ENCODE assay signal across 17 cellular contexts in genomic region chr11:44839458-44840084, GRCh38.
DNase-seq lines count a peak whose midpoint lies in the region; ATAC-seq and TF ChIP-seq lines count a peak whose summit lies in the region.
"Had no signal": no experiment of that assay in that cellular context is flagged by ENCODE, and none has a peak within 500 bp of the region (broad histone marks: within the 10 kb centered on the region; RNA-seq: fewer than 3 reads in every experiment).

No MANE protein-coding gene starts in this region.

- peaks cover 46% of the 10 kb centered on the region for H3K36me3 Mint-ChIP-seq in nephron progenitor cell (ENCODE audit: low read depth)

- H3K9me3 ChIP-seq in IMR-90 (ENCODE audit: control insufficient read depth, insufficient read depth, low read length), result no peaks in the 10 kb centered on the region
- H3K9me3 ChIP-seq in neuronal stem cell (replicated peaks in 1 of 2; ENCODE audit: control insufficient read depth in 2 of 2, insufficient read depth in 1 of 2, low read depth in 1 of 2, low read length in 2 of 2), result peaks cover 10 to 11% of the 10 kb centered on the region in 2 donors
- no peaks in the 10 kb centered on the region for H3K9me3 ChIP-seq in colonic mucosa
- peaks cover 0 to 6% of the 10 kb centered on the region in 2 donors for H3K9me3 ChIP-seq in breast epithelium
- H3K9me3 ChIP-seq: Caco-2 had no signal

- H2BK15ac ChIP-seq in IMR-90 (ENCODE audit: low read depth, low read length) (peak overlapping the region; percentile 66; the same call in 2 of the 3 replicates), neuronal stem cell (ENCODE audit: low read length) (no peak overlapping the region)

- H3K27ac Mint-ChIP-seq in nephron progenitor cell, result no peak overlapping the region
- H3K27ac Mint-ChIP-seq: CD4-positive, CD25-positive, alpha-beta regulatory T cell had no signal

- no peak overlapping the region for H2BK12ac ChIP-seq in neuronal stem cell (ENCODE audit: low read length)

- peaks cover 3% of the 10 kb centered on the region for H3K27me3 Mint-ChIP-seq in nephron progenitor cell (ENCODE audit: low read depth, poor library complexity)

- H3K14ac ChIP-seq in IMR-90 (replicated peaks; ENCODE audit: low read depth, low read length) (no peak overlapping the region), neuronal stem cell (ENCODE audit: low read length) (no peak overlapping the region)

- peaks cover 7% of the 10 kb centered on the region for H3K9me1 ChIP-seq in IMR-90 (ENCODE audit: insufficient read depth, low read length)

- H3K27ac ChIP-seq in IMR-90 (ENCODE audit: insufficient read depth, low read length) (no peak overlapping the region), neuronal stem cell (replicated peaks; ENCODE audit: low read length) (no peak overlapping the region), colonic mucosa (no peak overlapping the region), breast epithelium (no peak overlapping the region)

- H3K9me3 Mint-ChIP-seq in nephron progenitor cell, result peaks cover 58% of the 10 kb centered on the region

- H4K8ac ChIP-seq in IMR-90 (ENCODE audit: low read depth in 2 of 2, low read length in 2 of 2) (peak overlapping the region in 1 of 2 experiments; percentile 19; a peak in 2 of 4 replicates), neuronal stem cell (ENCODE audit: low read depth, low read length) (no peak overlapping the region)

- H3K4me1 Mint-ChIP-seq in nephron progenitor cell, result peaks cover 33% of the 10 kb centered on the region

- peak overlapping the region; percentile 99 for H2BK120ac ChIP-seq in IMR-90 (ENCODE audit: low read depth, low read length)
- peak overlapping the region; percentile 19 for H2BK120ac ChIP-seq in neuronal stem cell (ENCODE audit: low read depth, low read length)

- BruUV-seq in IMR-90 (replicated peaks; lab: Mats Ljungman, UMichigan), result no TSS peak

- WGBS in IMR-90 (ENCODE audit: extremely low coverage in 2 of 2, insufficient read length in 1 of 2), 2 experiments, result 95% methylated on average over 3 of the region's 6 CpGs; no CpG with 5 or more reads in 1 of the 2 experiments
- no CpG with 5 or more reads among the region's 6 CpGs for WGBS in neuronal stem cell (ENCODE audit: extremely low coverage in 2 of 2, insufficient read length in 2 of 2, insufficient replicate concordance in 1 of 2), 2 donors

- CTCF ChIA-PET in IMR-90 (lab: Yijun Ruan, JAX), result no interaction called here

- H3K27me3 ChIP-seq in IMR-90 (ENCODE audit: control insufficient read depth, insufficient read depth, low read length) (no peaks in the 10 kb centered on the region), neuronal stem cell (ENCODE audit: control insufficient read depth in 3 of 3, insufficient read depth in 3 of 3, low read depth in 1 of 3, low read length in 3 of 3) (no peaks in the 10 kb centered on the region), colonic mucosa (no peaks in the 10 kb centered on the region), breast epithelium (no peaks in the 10 kb centered on the region)

- H3K9ac ChIP-seq in IMR-90 (ENCODE audit: low read depth, low read length), result no peak overlapping the region
- H3K9ac ChIP-seq in neuronal stem cell (ENCODE audit: low read depth, low read length, poor library complexity), result no peak overlapping the region
- no peak overlapping the region for H3K9ac ChIP-seq in colonic mucosa (ENCODE audit: low read depth in 2 of 2, low read length in 2 of 2)

- H3K18ac ChIP-seq in IMR-90 (ENCODE audit: low read depth, low read length), result peak overlapping the region; percentile 60
- H3K18ac ChIP-seq in neuronal stem cell (ENCODE audit: low read length), result peak overlapping the region; percentile 83

- H3K4ac ChIP-seq in IMR-90 (ENCODE audit: low read depth, low read length), result peak overlapping the region; percentile 33; the same call in 1 of the 2 replicates
- no peak overlapping the region for H3K4ac ChIP-seq in neuronal stem cell (ENCODE audit: low read length)

- in situ Hi-C loops in IMR-90 (cut with MboI; ENCODE audit: low sequenced_read_pairs), result no loop called here

- TF ChIP-seq RAD21 in IMR-90 (IDR thresholded peaks at IDR 0.05; ENCODE audit: low read length), result no peak

- H4K5ac ChIP-seq in IMR-90 (ENCODE audit: low read depth, low read length), result peak overlapping the region; percentile 18; the same call in 1 of the 2 replicates

- peak overlapping the region; percentile 85 for H4K91ac ChIP-seq in IMR-90 (ENCODE audit: insufficient read depth, low read depth, low read length)
- H4K91ac ChIP-seq in neuronal stem cell (ENCODE audit: low read depth, low read length, poor library complexity), result no peak overlapping the region

- dilution Hi-C loops in IMR-90 (cut with HindIII; ENCODE audit: low sequenced_read_pairs, unreplicated experiment), result no loop called here

- peak overlapping the region; percentile 57 for H2BK20ac ChIP-seq in IMR-90 (ENCODE audit: low read depth, low read length)

- TF ChIP-seq CTCF in IMR-90 (conservative IDR thresholded peaks at IDR 0.05; ENCODE audit: low read depth, low read length), result no peak
- TF ChIP-seq CTCF in colonic mucosa (IDR thresholded peaks at IDR 0.05), result no peak
- TF ChIP-seq CTCF in nephron progenitor cell (IDR thresholded peaks at IDR 0.05), result no peak
- no peak for TF ChIP-seq CTCF in breast epithelium (IDR thresholded peaks at IDR 0.05)

- H3K4me2 ChIP-seq in IMR-90 (ENCODE audit: low read depth, low read length) (no peak overlapping the region), neuronal stem cell (ENCODE audit: insufficient read depth, low read length, poor library complexity, severe bottlenecking) (no peak overlapping the region)

- peak overlapping the region; percentile 58 for H2AK5ac ChIP-seq in IMR-90 (ENCODE audit: low read depth, low read length)
- H2AK5ac ChIP-seq in neuronal stem cell (ENCODE audit: low read depth, low read length), result peak overlapping the region; percentile 65

- POLR2A ChIA-PET in IMR-90 (lab: Charles Lee; ENCODE audit: unreplicated experiment), result no interaction called here

- H4K20me1 ChIP-seq in IMR-90 (ENCODE audit: insufficient read depth, low read length), result no peaks in the 10 kb centered on the region

- TF ChIP-seq POLR2A in IMR-90 (IDR thresholded peaks at IDR 0.05; ENCODE audit: low read depth, low read length), result no peak
- TF ChIP-seq POLR2A in breast epithelium (IDR thresholded peaks at IDR 0.05), result no peak

- H3K23ac ChIP-seq in IMR-90 (ENCODE audit: low read depth, low read length) (no peak overlapping the region), neuronal stem cell (ENCODE audit: low read depth, low read length, poor library complexity) (no peak overlapping the region)

- H3K36me3 ChIP-seq in IMR-90 (ENCODE audit: control insufficient read depth, insufficient read depth, low read length), result no peaks in the 10 kb centered on the region
- peaks cover 0 to 2% of the 10 kb centered on the region in 2 donors for H3K36me3 ChIP-seq in neuronal stem cell (replicated peaks in 1 of 2; ENCODE audit: control insufficient read depth in 2 of 2, insufficient read depth in 2 of 2, low read length in 2 of 2)
- H3K36me3 ChIP-seq in colonic mucosa, result no peaks in the 10 kb centered on the region
- no peaks in the 10 kb centered on the region for H3K36me3 ChIP-seq in breast epithelium

- H3K4me1 ChIP-seq in IMR-90 (ENCODE audit: control insufficient read depth, insufficient read depth, low read length) (peaks cover 18% of the 10 kb centered on the region), neuronal stem cell (ENCODE audit: control insufficient read depth in 2 of 2, insufficient read depth in 1 of 2, low read depth in 1 of 2, low read length in 2 of 2) (peaks cover 9 to 18% of the 10 kb centered on the region in 2 donors), colonic mucosa (no peaks in the 10 kb centered on the region), breast epithelium (peaks cover 0 to 4% of the 10 kb centered on the region in 2 donors)

- no peak for ATAC-seq in IMR-90 (ENCODE audit: low read depth)
- peak; percentile 15 for ATAC-seq in esophagus mucosa
- ATAC-seq: K562, Panc1 had no signal

- H2AK9ac ChIP-seq in IMR-90 (replicated peaks; ENCODE audit: low read depth, low read length, poor library complexity), result no peak overlapping the region

- no peak overlapping the region for H3K4me3 Mint-ChIP-seq in nephron progenitor cell
- H3K4me3 Mint-ChIP-seq: CD4-positive, CD25-positive, alpha-beta regulatory T cell had no signal

- intact Hi-C loops in IMR-90 (cut with micrococcal nuclease) (loop anchor here (5.0 kb wide), 1 partner anchor 48 kb away; no protein-coding TSS in a partner anchor), colonic mucosa (cut with DNase I) (no loop called here), breast epithelium (cut with DNase I; ENCODE audit: low total_unique reads) (no loop called here)

- H3K79me1 ChIP-seq in IMR-90 (ENCODE audit: low read depth in 1 of 2, low read length in 2 of 2) (no peaks in the 10 kb centered on the region), neuronal stem cell (ENCODE audit: low read depth, low read length) (no peaks in the 10 kb centered on the region)

- DNase-seq in IMR-90, result no peak
- DNase-seq in NCI-H82 treated with DMSO at 0.1 percent for 48 hours (lab: John Stamatoyannopoulos, UW; ENCODE audit: unreplicated experiment), result peak; percentile 29
- DNase-seq in neuronal stem cell (ENCODE audit: low spot score), result no peak
- DNase-seq in colonic mucosa, result no peak
- DNase-seq in nephron progenitor cell, result no peak
- DNase-seq in breast epithelium (ENCODE audit: low spot score in 2 of 2), result no peak
- DNase-seq: ACHN; AML-193; Caco-2; CD4-positive, CD25-positive, alpha-beta regulatory T cell; DMS53; HCEC 1CT; NCI-H187 treated with DMSO at 0.1 percent for 48 hours; NCI-H774 had no signal

- H2AFZ ChIP-seq in IMR-90 (replicated peaks; ENCODE audit: low read length, poor library complexity), result peak overlapping the region; percentile 8
- H2AFZ ChIP-seq in neuronal stem cell (ENCODE audit: low read length), result no peak overlapping the region

- H3K4me3 ChIP-seq in IMR-90 (ENCODE audit: insufficient read depth, low read depth, low read length) (no peak overlapping the region), neuronal stem cell (ENCODE audit: low read length in 2 of 2) (no peak overlapping the region), colonic mucosa (no peak overlapping the region), breast epithelium (no peak overlapping the region)
- H3K4me3 ChIP-seq: K562 had no signal

- H3K56ac ChIP-seq in IMR-90 (ENCODE audit: extremely low read depth, insufficient read depth, low read length), result no peak overlapping the region

- peak overlapping the region; percentile 19 for H2BK5ac ChIP-seq in IMR-90 (ENCODE audit: low read depth, low read length, poor library complexity, severe bottlenecking)
- H2BK5ac ChIP-seq in neuronal stem cell (ENCODE audit: low read length), result peak overlapping the region; percentile 20

TF ChIP-seq in IMR-90, 13 proteins besides CTCF, POLR2A, EP300 and RAD21 (continues in another document):
- TF ChIP-seq RFX5 (IDR thresholded peaks at IDR 0.05; ENCODE audit: low read depth, low read length) (no peak), USF2 (IDR thresholded peaks at IDR 0.05; ENCODE audit: low read depth, low read length) (no peak)
